10 cellular contexts compared by ENCODE assay signal in genomic region chr9:71725590-71726338, GRCh38. TPM values are rescaled to one million over a fixed set of nuclear protein-coding genes. Genes with fewer than 3 reads are reported as not detected.
DNase-seq lines count a peak whose midpoint lies in the region; ATAC-seq, FAIRE-seq and TF ChIP-seq lines count a peak whose summit lies in the region.
"Had no signal": no experiment of that assay in that cellular context is flagged by ENCODE, and none has a peak within 500 bp of the region (broad histone marks: within the 10 kb centered on the region; RNA-seq: fewer than 3 reads in every experiment).

No MANE protein-coding gene starts in this region.

- intact Hi-C loops in K562 (cut with micrococcal nuclease): no loop called here

- 2% methylated on average over 5 of the region's 5 CpGs for WGBS in K562 (ENCODE audit: insufficient coverage, low coverage, missing lambda C conversion rate)

- TF ChIP-seq EP300 in K562 (IDR thresholded peaks at IDR 0.05; ENCODE audit: low read length): peak; percentile 72

- H3K36me3 ChIP-seq in K562 (ENCODE audit: control insufficient read depth, insufficient read depth, low read length): peaks cover 54% of the 10 kb centered on the region; the same call in 1 of the 3 replicates

- no peaks in the 10 kb centered on the region for H3K79me2 ChIP-seq in K562 (ENCODE audit: control insufficient read depth, insufficient read depth, low read length)

- no peaks in the 10 kb centered on the region for H3K9me1 ChIP-seq in K562 (ENCODE audit: control insufficient read depth, insufficient read depth, low read length)

- peak; percentile 13 for DNase-seq in COLO668 (lab: John Stamatoyannopoulos, UW; ENCODE audit: unreplicated experiment)
- DNase-seq in LNCaP clone FGC (ENCODE audit: low read depth): peak; percentile 96
- DNase-seq in K562 (ENCODE audit: extremely low read depth in 1 of 4, low spot score in 3 of 4): peak; percentile 24 to 57 (median 32)
- DNase-seq in left lobe of liver (ENCODE audit: low spot score): peak; percentile 68
- DNase-seq in NOMO-1 treated with dmso at 0.1 percent for 144 hours (lab: John Stamatoyannopoulos, UW; ENCODE audit: unreplicated experiment): no peak
- no peak for DNase-seq in D721Med (ENCODE audit: insufficient read length, low spot score)
- no peak for DNase-seq in middle frontal gyrus (ENCODE audit: extremely low spot score, low spot score)
- DNase-seq: effector CD4-positive, alpha-beta T cell; H7 had no signal

- no TSS peak for BruUV-seq in K562 (replicated peaks; lab: Mats Ljungman, UMichigan)

- H3K27ac ChIP-seq in K562 (ENCODE audit: extremely low read depth, low read depth, low read length): no peak overlapping the region; the same call in 2 of the 3 replicates

- H4K20me1 ChIP-seq in K562 (replicated peaks; ENCODE audit: control insufficient read depth, insufficient read depth, low read length): no peaks in the 10 kb centered on the region

- no peak for TF ChIP-seq RAD21 in K562 (CRISPR knock-in tag; conservative IDR thresholded peaks at IDR 0.05 in 1 of 2, IDR thresholded peaks at IDR 0.05 in 1 of 2)

- no peaks in the 10 kb centered on the region for H3K9me3 ChIP-seq in K562 (replicated peaks; ENCODE audit: control insufficient read depth, insufficient read depth, low read depth, low read length)

- in situ Hi-C loops in K562 (cut with MboI): no loop called here

- CTCF ChIA-PET in K562 (lab: Yijun Ruan, JAX; ENCODE audit: low intra/inter-chr PET ratio): no interaction called here

- no peak overlapping the region for H3K4me3 ChIP-seq in LNCaP clone FGC (ENCODE audit: low read depth, low read length)
- H3K4me3 ChIP-seq in K562: no peak overlapping the region

- no peak overlapping the region for H3K4me2 ChIP-seq in K562 (ENCODE audit: insufficient read depth, low read length)

- ATAC-seq in K562: peak; percentile 77
- peak; percentile 92 for ATAC-seq in left lobe of liver
- no peak for ATAC-seq in GM21515 (IDR thresholded peaks at IDR 0.05; ENCODE audit: unreplicated experiment)

- no peak overlapping the region for H3K9ac ChIP-seq in K562 (ENCODE audit: insufficient read depth in 1 of 2, low read depth in 2 of 2, low read length in 2 of 2)

- no peak for TF ChIP-seq POLR2A in K562 (conservative IDR thresholded peaks at IDR 0.05)

- peaks cover 0 to 2% of the 10 kb centered on the region in 2 experiments; a peak in 1 of 5 replicates for H3K4me1 ChIP-seq in K562 (replicated peaks in 1 of 2; ENCODE audit: control insufficient read depth in 2 of 2, insufficient read depth in 2 of 2, low read length in 2 of 2)

- peak; percentile 83 for FAIRE-seq in K562 (lab: Jason Lieb, UNC)
- no peak for FAIRE-seq in D721Med (lab: Jason Lieb, UNC)

- H2AFZ ChIP-seq in K562 (ENCODE audit: low read depth, low read length): no peak overlapping the region

- POLR2A ChIA-PET in K562 (lab: Yijun Ruan, JAX): interaction anchor here (1.1 kb wide), 1 partner anchor 47 kb away, joined by 3 read pairs; no protein-coding TSS in a partner anchor

- no peaks in the 10 kb centered on the region for H3K27me3 ChIP-seq in K562 (ENCODE audit: control insufficient read depth in 2 of 2, insufficient read depth in 2 of 2, low read length in 2 of 2)

- no peak for TF ChIP-seq CTCF in LNCaP clone FGC (IDR thresholded peaks at IDR 0.05; ENCODE audit: control insufficient read depth, extremely low read depth, insufficient read depth)
- TF ChIP-seq CTCF in K562 (IDR thresholded peaks at IDR 0.05 in 2 of 3, conservative IDR thresholded peaks at IDR 0.05 in 1 of 3; ENCODE audit: insufficient read depth in 2 of 3, low read depth in 1 of 3, low read length in 3 of 3): no peak
- TF ChIP-seq CTCF in D721Med (IDR thresholded peaks at IDR 0.05; ENCODE audit: insufficient read depth, missing control alignments): no peak

TF ChIP-seq in K562, 482 proteins besides CTCF, POLR2A, EP300 and RAD21 (continues in another document):
- TF ChIP-seq RBM39 (optimal IDR thresholded peaks at IDR 0.05; ENCODE audit: low read depth, low read length) (no peak), TCFL5 (CRISPR knock-in tag; conservative IDR thresholded peaks at IDR 0.05) (no peak), HMG20B (CRISPR knock-in tag; IDR thresholded peaks at IDR 0.05) (no peak), CBFA2T3 (IDR thresholded peaks at IDR 0.05) (peak; percentile 52), C11orf30 (IDR thresholded peaks at IDR 0.05; ENCODE audit: low read depth) (peak; percentile 68), RFX1 (IDR thresholded peaks at IDR 0.05) (peak; percentile 37; the same call in 1 of the 2 replicates), MBD1 (CRISPR knock-in tag; IDR thresholded peaks at IDR 0.05) (no peak), NFIX (CRISPR knock-in tag; IDR thresholded peaks at IDR 0.05; ENCODE audit: low read depth) (no peak), CHD2 (IDR thresholded peaks at IDR 0.05; ENCODE audit: low read depth, low read length) (no peak), GABPB2 (CRISPR knock-in tag; conservative IDR thresholded peaks at IDR 0.05) (no peak), IRF2 (CRISPR knock-in tag; IDR thresholded peaks at IDR 0.05) (no peak), RCOR1 (IDR thresholded peaks at IDR 0.05; ENCODE audit: borderline replicate concordance in 1 of 2, low read depth in 2 of 2, low read length in 2 of 2) (peak in 1 of 2 experiments; percentile 42; a peak in 1 of 4 replicates), FOXA3 (CRISPR knock-in tag; conservative IDR thresholded peaks at IDR 0.05 in 1 of 2, IDR thresholded peaks at IDR 0.05 in 1 of 2) (peak in 1 of 2 experiments; percentile 58; a peak in 2 of 4 replicates), SOX6 (IDR thresholded peaks at IDR 0.05) (peak; percentile 44), CXXC5 (CRISPR knock-in tag; IDR thresholded peaks at IDR 0.05) (peak; percentile 38; the same call in 1 of the 2 replicates)
- TF ChIP-seq, protein P1, sequence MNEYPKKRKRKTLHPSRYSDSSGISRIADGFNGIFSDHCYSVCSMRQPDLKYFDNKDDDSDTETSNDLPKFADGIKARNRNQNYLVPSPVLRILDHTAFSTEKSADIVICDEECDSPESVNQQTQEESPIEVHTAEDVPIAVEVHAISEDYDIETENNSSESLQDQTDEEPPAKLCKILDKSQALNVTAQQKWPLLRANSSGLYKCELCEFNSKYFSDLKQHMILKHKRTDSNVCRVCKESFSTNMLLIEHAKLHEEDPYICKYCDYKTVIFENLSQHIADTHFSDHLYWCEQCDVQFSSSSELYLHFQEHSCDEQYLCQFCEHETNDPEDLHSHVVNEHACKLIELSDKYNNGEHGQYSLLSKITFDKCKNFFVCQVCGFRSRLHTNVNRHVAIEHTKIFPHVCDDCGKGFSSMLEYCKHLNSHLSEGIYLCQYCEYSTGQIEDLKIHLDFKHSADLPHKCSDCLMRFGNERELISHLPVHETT (CRISPR knock-in tag; conservative IDR thresholded peaks at IDR 0.05 in 1 of 2, IDR thresholded peaks at IDR 0.05 in 1 of 2): no peak
- TF ChIP-seq, protein P2, sequence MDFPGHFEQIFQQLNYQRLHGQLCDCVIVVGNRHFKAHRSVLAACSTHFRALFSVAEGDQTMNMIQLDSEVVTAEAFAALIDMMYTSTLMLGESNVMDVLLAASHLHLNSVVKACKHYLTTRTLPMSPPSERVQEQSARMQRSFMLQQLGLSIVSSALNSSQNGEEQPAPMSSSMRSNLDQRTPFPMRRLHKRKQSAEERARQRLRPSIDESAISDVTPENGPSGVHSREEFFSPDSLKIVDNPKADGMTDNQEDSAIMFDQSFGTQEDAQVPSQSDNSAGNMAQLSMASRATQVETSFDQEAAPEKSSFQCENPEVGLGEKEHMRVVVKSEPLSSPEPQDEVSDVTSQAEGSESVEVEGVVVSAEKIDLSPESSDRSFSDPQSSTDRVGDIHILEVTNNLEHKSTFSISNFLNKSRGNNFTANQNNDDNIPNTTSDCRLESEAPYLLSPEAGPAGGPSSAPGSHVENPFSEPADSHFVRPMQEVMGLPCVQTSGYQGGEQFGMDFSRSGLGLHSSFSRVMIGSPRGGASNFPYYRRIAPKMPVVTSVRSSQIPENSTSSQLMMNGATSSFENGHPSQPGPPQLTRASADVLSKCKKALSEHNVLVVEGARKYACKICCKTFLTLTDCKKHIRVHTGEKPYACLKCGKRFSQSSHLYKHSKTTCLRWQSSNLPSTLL (IDR thresholded peaks at IDR 0.05): no peak

RNA-seq across cellular contexts. Expression of gene CEMIP2, which starts 42.5 kb away (rescaled TPM):
- total RNA-seq in K562 (2011; cell fraction: chromatin; rRNA removed; ENCODE audit: low replicate concordance): 125 and 149 TPM in 2 replicates
- 48.0 and 84.4 TPM in 2 replicates for total RNA-seq in K562 (2011; cell fraction: nucleolus; rRNA removed)
- 87.5 and 104 TPM in 2 replicates for total RNA-seq in K562 (2011; cell fraction: nucleoplasm; rRNA removed)
- total RNA-seq in K562 (2014; rRNA removed): 8.2 and 12.2 TPM in 2 replicates
- total RNA-seq in K562 (2014; rRNA removed; fragmentation: Illumina TruSeq; extraction: Trizol): 13.6 and 15.8 TPM in 2 replicates
- total RNA-seq in K562 (2015; rRNA removed; fragmentation: Illumina TruSeq; extraction: Trizol): 14.2 and 14.4 TPM in 2 replicates
- 12.7 and 15.8 TPM in 2 replicates for total RNA-seq in K562 (2021)
- 26.3 and 29.9 TPM in 2 replicates for polyA plus RNA-seq in K562 (2011; rRNA removed)
- 18.2 and 27.8 TPM in 2 replicates for polyA plus RNA-seq in K562 (2011; cell fraction: cytosol; rRNA removed)
- 29.7 and 36.2 TPM in 2 replicates for polyA plus RNA-seq in K562 (2011; cell fraction: nucleus; rRNA removed)
- 21.0 and 30.6 TPM in 2 replicates for polyA plus RNA-seq in K562 (2012)
- 14.7 and 15.4 TPM in 2 replicates for polyA plus RNA-seq in K562 (2014; fragmentation: Illumina TruSeq; extraction: Trizol)
- polyA plus RNA-seq in K562 (2014; fragmentation: Nextera tagmentation; extraction: Ambion mirVana): 1 to 10 TPM; 5.4 to 5.9 TPM
- polyA plus RNA-seq in K562 (2014; rRNA removed): 9.9 and 10.3 TPM in 2 replicates
- polyA minus RNA-seq in K562 (2011; rRNA and poly(A)+ RNA removed): 51.8 and 52.9 TPM in 2 replicates
- polyA minus RNA-seq in K562 (2011; cell fraction: cytosol; rRNA and poly(A)+ RNA removed): 23.4 and 23.6 TPM in 2 replicates
- polyA minus RNA-seq in K562 (2011; cell fraction: nucleus; rRNA and poly(A)+ RNA removed): 33.5 and 48.8 TPM in 2 replicates
- total RNA-seq in left lobe of liver: 43.3 TPM

Comparison
In these comparisons a context has a peak if more than half of its experiments do, and no peak if none do; other contexts are left out.
1. DNase-seq: peak in COLO668 (single experiment), LNCaP clone FGC (single experiment), K562 (4 of 4) and left lobe of liver (single experiment); none in NOMO-1 treated with dmso at 0.1 percent for 144 hours (single experiment), D721Med (single experiment) and middle frontal gyrus (single experiment).